ENCODE assay signal across 8 cellular contexts in genomic region chr3:186570096-186570940, GRCh38. TPM values are rescaled to one million over a fixed set of nuclear protein-coding genes. Genes with fewer than 3 reads are reported as not detected.
A peak's percentile ranks its signal among the peaks of the same experiment; 100 is the strongest.
DNase-seq lines count a peak whose midpoint lies in the region; ATAC-seq and TF ChIP-seq lines count a peak whose summit lies in the region.

Gene DNAJB11 (plus strand): TSS chr3:186570720. CDS start chr3:186570898, 178 bp downstream.

- peak; percentile 89 for ATAC-seq in GM19324 (IDR thresholded peaks at IDR 0.05; ENCODE audit: low FRiP score, unreplicated experiment)
- peak; percentile 73 for ATAC-seq in HG03469 (IDR thresholded peaks at IDR 0.05; ENCODE audit: unreplicated experiment)

- peak within 1 kb of the TSS; percentile 95 for H3K4me3 ChIP-seq in BJ (ENCODE audit: low read depth, low read length)
- peak within 1 kb of the TSS; percentile 62 for H3K4me3 ChIP-seq in colonic mucosa

- H3K4me1 Mint-ChIP-seq in activated CD4-positive, alpha-beta T cell treated with anti-CD3 and anti-CD28 coated beads, Interleukin-2, amount 10 ng/mL, durations not matched to agents 24 days and 14 days = peaks cover 47% of the 10 kb centered on the region

- no peak for TF ChIP-seq CTCF in BJ (IDR thresholded peaks at IDR 0.05; ENCODE audit: insufficient read depth, low read depth, low read length)
- no peak for TF ChIP-seq CTCF in colonic mucosa (IDR thresholded peaks at IDR 0.05)

- H3K27ac ChIP-seq in colonic mucosa = peak within 1 kb of the TSS; percentile 66

- peaks cover 12% of the 10 kb centered on the region for H3K4me1 ChIP-seq in colonic mucosa

- CTCF ChIA-PET in BJ (lab: Yijun Ruan, JAX) = interaction anchor here (0.8 to 1.7 kb wide), 2 partner anchors 45 to 592 kb away, joined by 3 to 8 read pairs; no protein-coding TSS in a partner anchor

- intact Hi-C loops in activated CD4-positive, alpha-beta T cell treated with anti-CD3 and anti-CD28 coated beads, Interleukin-2, amount 10 ng/mL, durations not matched to agents 24 days and 14 days (cut with micrococcal nuclease) = loop anchor here (1.0 to 5.0 kb wide), 6 partner anchors 46 to 632 kb away; partner anchors contain the start of genes EIF4A2, ETV5, RFC4 and TRA2B
- intact Hi-C loops in colonic mucosa (cut with DNase I) = no loop called here

- H3K9me3 ChIP-seq in colonic mucosa = no peaks in the 10 kb centered on the region

- peaks cover 4% of the 10 kb centered on the region; the same call in 1 of the 2 replicates for H3K36me3 ChIP-seq in BJ (ENCODE audit: control insufficient read depth, insufficient read depth, low read length)
- no peaks in the 10 kb centered on the region for H3K36me3 ChIP-seq in colonic mucosa

- peak; percentile 99 for DNase-seq in BJ (ENCODE audit: low read depth)
- peak; percentile 99 for DNase-seq in NCI-H526 treated with DMSO at 0.1 percent for 48 hours (lab: John Stamatoyannopoulos, UW)
- peak; percentile 99 for DNase-seq in activated CD4-positive, alpha-beta T cell treated with anti-CD3 and anti-CD28 coated beads, Interleukin-2, amount 10 ng/mL, durations not matched to agents 24 days and 14 days
- DNase-seq in colonic mucosa = peak; percentile 99
- DNase-seq in kidney tubule cell (ENCODE audit: low spot score) = peak; percentile 100
- peak; percentile 90 to 98 (median 96) for DNase-seq in stimulated activated CD4-positive, alpha-beta T cell treated with anti-CD3 and anti-CD28 coated beads, Interleukin-1b, Interleukin-23, amount 100 ng/mL, for 24 hours (ENCODE audit: low read depth in 4 of 4, low spot score in 1 of 4)

- H3K27me3 Mint-ChIP-seq in activated CD4-positive, alpha-beta T cell treated with anti-CD3 and anti-CD28 coated beads, Interleukin-2, amount 10 ng/mL, durations not matched to agents 24 days and 14 days = no peaks in the 10 kb centered on the region

- peak within 1 kb of the TSS; percentile 90 for H3K4me3 Mint-ChIP-seq in activated CD4-positive, alpha-beta T cell treated with anti-CD3 and anti-CD28 coated beads, Interleukin-2, amount 10 ng/mL, durations not matched to agents 24 days and 14 days

- H3K27me3 ChIP-seq in BJ (ENCODE audit: control insufficient read depth, insufficient read depth, low read length) (no peaks in the 10 kb centered on the region), colonic mucosa (no peaks in the 10 kb centered on the region)

- peaks cover 37% of the 10 kb centered on the region for H3K36me3 Mint-ChIP-seq in activated CD4-positive, alpha-beta T cell treated with anti-CD3 and anti-CD28 coated beads, Interleukin-2, amount 10 ng/mL, durations not matched to agents 24 days and 14 days (ENCODE audit: low read depth)

- H3K27ac Mint-ChIP-seq in activated CD4-positive, alpha-beta T cell treated with anti-CD3 and anti-CD28 coated beads, Interleukin-2, amount 10 ng/mL, durations not matched to agents 24 days and 14 days = peak within 1 kb of the TSS; percentile 99

- peak within 1 kb of the TSS; percentile 68 to 96 for H3K9ac ChIP-seq in colonic mucosa (ENCODE audit: low read depth in 2 of 2, low read length in 2 of 2)

- POLR2A ChIA-PET in BJ (lab: Charles Lee) = interaction anchor here (0.6 kb wide), 2 partner anchors 20 to 507 kb away, joined by 3 read pairs; no protein-coding TSS in a partner anchor

- H3K9me3 Mint-ChIP-seq in activated CD4-positive, alpha-beta T cell treated with anti-CD3 and anti-CD28 coated beads, Interleukin-2, amount 10 ng/mL, durations not matched to agents 24 days and 14 days = no peaks in the 10 kb centered on the region

RNA-seq across cellular contexts. Expression of gene DNAJB11, which starts in this region (rescaled TPM):
- 26.2 and 47.7 TPM in 2 replicates for polyA plus RNA-seq in BJ (2011; rRNA removed)
- 9.1 and 9.3 TPM in 2 replicates for polyA minus RNA-seq in BJ (2011; rRNA and poly(A)+ RNA removed)
- total RNA-seq in activated CD4-positive, alpha-beta T cell treated with anti-CD3 and anti-CD28 coated beads, Interleukin-2, amount 10 ng/mL, durations not matched to agents 24 days and 14 days = 74.0 and 77.7 TPM in 2 replicates
- total RNA-seq in colonic mucosa = 10 to 100 TPM; 54.7 to 72.5 TPM

Comparison
In these comparisons a context has a peak if more than half of its experiments do, and no peak if none do; other contexts are left out.
1. Peak in every context shown above with its lines: DNase-seq, ATAC-seq, H3K4me3 ChIP-seq and H3K27ac ChIP-seq.